ENCODE assay signal across 11 cellular contexts in genomic region chr22:27416553-27417427, GRCh38.
A peak's percentile ranks its signal among the peaks of the same experiment; 100 is the strongest.
DNase-seq lines count a peak whose midpoint lies in the region; TF ChIP-seq lines count a peak whose summit lies in the region.
"Had no signal": no experiment of that assay in that cellular context is flagged by ENCODE, and none has a peak within 500 bp of the region (broad histone marks: within the 10 kb centered on the region; RNA-seq: fewer than 3 reads in every experiment).

No MANE protein-coding gene starts in this region.

- peaks cover 14% of the 10 kb centered on the region for H3K4me1 ChIP-seq in vagina

- TF ChIP-seq CTCF in AG04449 (IDR thresholded peaks at IDR 0.05; ENCODE audit: insufficient read depth, low read length, missing control alignments): no peak
- TF ChIP-seq CTCF in vagina (IDR thresholded peaks at IDR 0.05): no peak
- TF ChIP-seq CTCF in GM20000 (IDR thresholded peaks at IDR 0.05; ENCODE audit: extremely low read depth, missing control alignments): no peak

- TF ChIP-seq POLR2A in vagina (IDR thresholded peaks at IDR 0.05): no peak

- POLR2A ChIA-PET in AG04449 (lab: Yijun Ruan, JAX): no interaction called here

- H3K9me3 Mint-ChIP-seq in activated CD4-positive, alpha-beta T cell treated with anti-CD3 and anti-CD28 coated beads, Interleukin-2, amount 10 ng/mL, durations not matched to agents 24 days and 14 days: no peaks in the 10 kb centered on the region

- DNase-seq in AG04449 (ENCODE audit: low read depth, low spot score) (peak; percentile 84), HUDEP-2 (lab: John Stamatoyannopoulos, UW; ENCODE audit: unreplicated experiment in 76 of 76) (peak in 74 of 76 experiments; percentile 5 to 94 (median 73)), amniotic epithelial cell (ENCODE audit: low read depth) (peak; percentile 94), iPS-NIHi11 (ENCODE audit: low spot score) (peak; percentile 78), vagina (ENCODE audit: extremely low spot score in 2 of 2) (no peak), GM20000 (ENCODE audit: low spot score) (no peak), 8988T (no peak)
- DNase-seq in activated CD4-positive, alpha-beta T cell treated with anti-CD3 and anti-CD28 coated beads, Interleukin-2, amount 10 ng/mL, durations not matched to agents 24 days and 14 days: no peak
- DNase-seq: DMS53, Kasumi-1 had no signal

- H3K27me3 Mint-ChIP-seq in activated CD4-positive, alpha-beta T cell treated with anti-CD3 and anti-CD28 coated beads, Interleukin-2, amount 10 ng/mL, durations not matched to agents 24 days and 14 days: peaks cover 8% of the 10 kb centered on the region

- H3K4me3 ChIP-seq in AG04449 (ENCODE audit: low read depth, low read length) (no peak overlapping the region; the same call in 1 of the 2 replicates), vagina (no peak overlapping the region)
- H3K4me3 ChIP-seq: breast epithelium had no signal

- CTCF ChIA-PET in AG04449 (lab: Yijun Ruan, JAX): interaction anchor here (0.8 to 4.0 kb wide), 2 partner anchors 9 to 12 kb away, joined by 3 to 32 read pairs; no protein-coding TSS in a partner anchor

- H3K27ac ChIP-seq in vagina: no peak overlapping the region
- H3K27ac ChIP-seq: breast epithelium had no signal

- no peaks in the 10 kb centered on the region for H3K27me3 ChIP-seq in vagina
- H3K27me3 ChIP-seq: breast epithelium had no signal

- H3K36me3 ChIP-seq in vagina: no peaks in the 10 kb centered on the region
- H3K36me3 ChIP-seq: breast epithelium had no signal

- H3K9me3 ChIP-seq in vagina: no peaks in the 10 kb centered on the region
- H3K9me3 ChIP-seq: breast epithelium had no signal

- H3K4me3 Mint-ChIP-seq in activated CD4-positive, alpha-beta T cell treated with anti-CD3 and anti-CD28 coated beads, Interleukin-2, amount 10 ng/mL, durations not matched to agents 24 days and 14 days: no peak overlapping the region

- no peak overlapping the region for H3K27ac Mint-ChIP-seq in activated CD4-positive, alpha-beta T cell treated with anti-CD3 and anti-CD28 coated beads, Interleukin-2, amount 10 ng/mL, durations not matched to agents 24 days and 14 days

- H3K4me1 Mint-ChIP-seq in activated CD4-positive, alpha-beta T cell treated with anti-CD3 and anti-CD28 coated beads, Interleukin-2, amount 10 ng/mL, durations not matched to agents 24 days and 14 days: no peaks in the 10 kb centered on the region

- intact Hi-C loops in vagina (cut with DNase I): loop anchor here (10.0 kb wide), 1 partner anchor 198 kb away; no protein-coding TSS in a partner anchor
- intact Hi-C loops in activated CD4-positive, alpha-beta T cell treated with anti-CD3 and anti-CD28 coated beads, Interleukin-2, amount 10 ng/mL, durations not matched to agents 24 days and 14 days (cut with micrococcal nuclease): no loop called here

- no peaks in the 10 kb centered on the region for H3K36me3 Mint-ChIP-seq in activated CD4-positive, alpha-beta T cell treated with anti-CD3 and anti-CD28 coated beads, Interleukin-2, amount 10 ng/mL, durations not matched to agents 24 days and 14 days (ENCODE audit: low read depth)

Comparison
In these comparisons a context has a peak if more than half of its experiments do, and no peak if none do; other contexts are left out.
1. DNase-seq: peak in AG04449 (single experiment), HUDEP-2 (74 of 76), amniotic epithelial cell (single experiment) and iPS-NIHi11 (single experiment); none in vagina (0 of 2), GM20000 (single experiment), 8988T (single experiment) and activated CD4-positive, alpha-beta T cell treated with anti-CD3 and anti-CD28 coated beads, Interleukin-2, amount 10 ng/mL, durations not matched to agents 24 days and 14 days (single experiment).